ENCODE assay signal across 8 cellular contexts in the genomic region with DNA sequence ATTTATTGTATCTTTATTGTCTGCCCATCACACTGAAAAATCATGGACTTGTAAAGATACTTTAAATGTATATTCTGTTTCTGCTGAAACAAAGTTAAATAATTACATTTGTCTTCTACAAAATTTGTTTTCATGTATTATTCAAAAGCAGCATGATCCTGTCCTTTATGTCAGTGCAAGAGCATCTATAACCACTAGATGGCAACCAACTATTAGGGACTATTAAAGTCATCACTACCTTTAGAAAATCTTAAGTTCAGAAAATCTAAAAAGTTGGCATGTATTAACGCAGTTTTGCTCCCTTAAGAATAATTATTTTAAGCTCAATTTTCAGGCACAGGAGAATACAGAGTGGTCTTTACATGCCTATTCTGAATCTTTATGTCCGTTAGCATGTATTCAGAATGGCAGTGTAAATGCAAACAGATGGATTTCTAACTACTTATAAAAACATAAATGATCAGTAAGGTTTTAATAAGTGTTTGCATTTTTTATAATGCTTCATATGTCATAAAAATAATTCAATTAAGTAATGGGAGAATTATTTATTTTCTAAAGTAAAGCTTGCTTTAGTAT. TPM values are rescaled to one million over a fixed set of nuclear protein-coding genes. Genes with fewer than 3 reads are reported as not detected.
DNase-seq lines count a peak whose midpoint lies in the region; ATAC-seq, FAIRE-seq and TF ChIP-seq lines count a peak whose summit lies in the region.

No MANE protein-coding gene starts in this region.

- TF ChIP-seq CTCF in BE2C (IDR thresholded peaks at IDR 0.05; ENCODE audit: low read depth, low read length) (peak; percentile 83), brain (conservative IDR thresholded peaks at IDR 0.05) (peak; percentile 76 to 79), keratinocyte (optimal IDR thresholded peaks at IDR 0.05 in 1 of 3, IDR thresholded peaks at IDR 0.05 in 1 of 3, conservative IDR thresholded peaks at IDR 0.05 in 1 of 3; ENCODE audit: extremely low read depth in 1 of 3, insufficient read depth in 2 of 3, low read length in 3 of 3) (peak in 2 of 3 experiments; percentile 55 to 64)

- peaks cover 43% of the 10 kb centered on the region for H3K79me2 ChIP-seq in keratinocyte (ENCODE audit: control insufficient read depth, insufficient read depth, low read length)

- H3K27me3 Mint-ChIP-seq in brain: no peaks in the 10 kb centered on the region

- H3K4me1 Mint-ChIP-seq in brain: peaks cover 62% of the 10 kb centered on the region

- H3K36me3 ChIP-seq in BE2C (peaks cover 3% of the 10 kb centered on the region), keratinocyte (ENCODE audit: control insufficient read depth in 2 of 2, extremely low read depth in 1 of 2, insufficient read depth in 2 of 2, low read length in 2 of 2) (peaks cover 0 to 3% of the 10 kb centered on the region in 2 experiments)

- H3K9ac ChIP-seq in keratinocyte (ENCODE audit: control insufficient read depth, extremely low read depth, insufficient read depth, low read length): no peak overlapping the region

- H3K4me1 ChIP-seq in BE2C (no peaks in the 10 kb centered on the region), keratinocyte (ENCODE audit: control insufficient read depth, extremely low read depth, insufficient read depth, low read length) (peaks cover 10% of the 10 kb centered on the region)

- peaks cover 0 to 2% (median 0%) of the 10 kb centered on the region in 5 experiments for H3K9me3 Mint-ChIP-seq in brain

- DNase-seq in BE2C: no peak
- DNase-seq in GM18507 (ENCODE audit: extremely low spot score, insufficient read length, low read depth): no peak
- DNase-seq in NCI-H2196 (lab: John Stamatoyannopoulos, UW; ENCODE audit: unreplicated experiment): peak; percentile 62
- no peak for DNase-seq in keratinocyte (ENCODE audit: low read depth, low spot score)
- peak; percentile 29 for DNase-seq in urothelium cell line (ENCODE audit: low spot score)

- H2AFZ ChIP-seq in keratinocyte (ENCODE audit: control insufficient read depth, low read length): no peak overlapping the region

- H3K27ac Mint-ChIP-seq in brain: peak overlapping the region in 4 of 5 experiments; percentile 10 to 76 (median 42)

- ATAC-seq in HG02938 (IDR thresholded peaks at IDR 0.05; ENCODE audit: unreplicated experiment) (peak; percentile 79), GM19463 (IDR thresholded peaks at IDR 0.05; ENCODE audit: unreplicated experiment) (no peak)

- dilution Hi-C loops in keratinocyte (cut with MboI; ENCODE audit: extremely low pct_ligation_motif_present, low sequenced_read_pairs): no loop called here

- H4K20me1 ChIP-seq in keratinocyte (ENCODE audit: control insufficient read depth, extremely low read depth, insufficient read depth, low read length): no peaks in the 10 kb centered on the region

- H3K27me3 ChIP-seq in BE2C (no peaks in the 10 kb centered on the region), keratinocyte (ENCODE audit: control insufficient read depth, extremely low read depth, insufficient read depth, low read length) (no peaks in the 10 kb centered on the region)

- H3K4me3 ChIP-seq in BE2C (ENCODE audit: low read depth, low read length): no peak overlapping the region
- H3K4me3 ChIP-seq in keratinocyte (ENCODE audit: control insufficient read depth in 2 of 3, extremely low read depth in 1 of 3, insufficient read depth in 2 of 3, low read depth in 1 of 3, low read length in 3 of 3): no peak overlapping the region

- H3K9me1 ChIP-seq in keratinocyte (ENCODE audit: control insufficient read depth, extremely low read depth, insufficient read depth, low read length): no peaks in the 10 kb centered on the region

- H3K9me3 ChIP-seq in BE2C (no peaks in the 10 kb centered on the region), keratinocyte (ENCODE audit: control insufficient read depth, low read depth, low read length) (peaks cover under 1% of the 10 kb centered on the region)

- peak overlapping the region in 4 of 5 experiments; percentile 18 to 58 (median 54) for H3K4me3 Mint-ChIP-seq in brain

- peaks cover 24% of the 10 kb centered on the region for H3K36me3 Mint-ChIP-seq in brain

- no peak overlapping the region for H3K27ac ChIP-seq in keratinocyte (ENCODE audit: control insufficient read depth, insufficient read depth, low read length)

- H3K4me2 ChIP-seq in keratinocyte (ENCODE audit: control insufficient read depth, extremely low read depth, insufficient read depth, low read depth, low read length): no peak overlapping the region

- peak; percentile 85 for FAIRE-seq in GM18507 (lab: Jason Lieb, UNC)
- FAIRE-seq in keratinocyte (lab: Jason Lieb, UNC): peak; percentile 71
- no peak for FAIRE-seq in urothelium cell line (lab: Jason Lieb, UNC)

RNA-seq across cellular contexts. Expression of gene TMEM30A, which starts 17.8 kb away (rescaled TPM):
- 31.5 TPM for polyA plus RNA-seq in BE2C (2012; ENCODE audit: insufficient read depth, insufficient read length, low read depth)
- polyA plus RNA-seq in brain (ENCODE audit: insufficient read depth, low read depth, low replicate concordance) (56.7 TPM), keratinocyte (22.0 to 50.2 TPM (median 25.2 TPM) in 3 replicates)
- 25.3 TPM for polyA plus RNA-seq in keratinocyte (2011; ENCODE audit: low read depth)
- polyA plus RNA-seq in keratinocyte (2011; cell fraction: cytosol; rRNA removed): 10.1 and 17.1 TPM in 2 replicates
- polyA plus RNA-seq in keratinocyte (2011; cell fraction: nucleus; rRNA removed): 38.8 and 54.7 TPM in 2 replicates
- polyA plus RNA-seq in keratinocyte (2012; ENCODE audit: low replicate concordance): 52.2 and 52.6 TPM in 2 replicates
- 11.6 to 71.3 TPM (median 32.7 TPM) in 3 replicates for polyA minus RNA-seq in keratinocyte
- polyA minus RNA-seq in keratinocyte (2011; cell fraction: cytosol; rRNA and poly(A)+ RNA removed): 15.9 TPM
- polyA minus RNA-seq in keratinocyte (2011; cell fraction: nucleus; rRNA and poly(A)+ RNA removed): 30.0 and 98.0 TPM in 2 replicates

RNA-seq across cellular contexts. Expression of gene COX7A2, which starts 23.2 kb away (rescaled TPM):
- polyA plus RNA-seq in BE2C (2012; ENCODE audit: insufficient read depth, insufficient read length, low read depth): 780 TPM
- 701 TPM for polyA plus RNA-seq in brain (ENCODE audit: insufficient read depth, low read depth, low replicate concordance)
- polyA plus RNA-seq in keratinocyte: 160 to 489 TPM (median 474 TPM) in 3 replicates
- polyA plus RNA-seq in keratinocyte (2011; ENCODE audit: low read depth): 441 TPM
- 152 and 383 TPM in 2 replicates for polyA plus RNA-seq in keratinocyte (2011; cell fraction: cytosol; rRNA removed)
- 97.3 and 102 TPM in 2 replicates for polyA plus RNA-seq in keratinocyte (2011; cell fraction: nucleus; rRNA removed)
- polyA plus RNA-seq in keratinocyte (2012; ENCODE audit: low replicate concordance): 399 and 440 TPM in 2 replicates
- 31.6 to 65.8 TPM (median 56.6 TPM) in 3 replicates for polyA minus RNA-seq in keratinocyte
- 76.7 TPM for polyA minus RNA-seq in keratinocyte (2011; cell fraction: cytosol; rRNA and poly(A)+ RNA removed)
- 8.4 and 14.3 TPM in 2 replicates for polyA minus RNA-seq in keratinocyte (2011; cell fraction: nucleus; rRNA and poly(A)+ RNA removed)

Comparison
In these comparisons a context has a peak if more than half of its experiments do, and no peak if none do; other contexts are left out.
1. DNase-seq: peak in NCI-H2196 (single experiment) and urothelium cell line (single experiment); none in BE2C (single experiment), GM18507 (single experiment) and keratinocyte (single experiment).
2. Peak in every context shown above with its lines, with median percentiles within 50 percentile points of each other: CTCF ChIP-seq.